In genomic region chr5:160390787-160391696, GRCh38 we compare ENCODE assay signal across 1 cellular context.
TF ChIP-seq lines count a peak whose summit lies in the region.

No MANE protein-coding gene starts in this region.

TF ChIP-seq in HepG2, 621 proteins besides CTCF, POLR2A, EP300 and RAD21:
- TF ChIP-seq, protein P1, sequence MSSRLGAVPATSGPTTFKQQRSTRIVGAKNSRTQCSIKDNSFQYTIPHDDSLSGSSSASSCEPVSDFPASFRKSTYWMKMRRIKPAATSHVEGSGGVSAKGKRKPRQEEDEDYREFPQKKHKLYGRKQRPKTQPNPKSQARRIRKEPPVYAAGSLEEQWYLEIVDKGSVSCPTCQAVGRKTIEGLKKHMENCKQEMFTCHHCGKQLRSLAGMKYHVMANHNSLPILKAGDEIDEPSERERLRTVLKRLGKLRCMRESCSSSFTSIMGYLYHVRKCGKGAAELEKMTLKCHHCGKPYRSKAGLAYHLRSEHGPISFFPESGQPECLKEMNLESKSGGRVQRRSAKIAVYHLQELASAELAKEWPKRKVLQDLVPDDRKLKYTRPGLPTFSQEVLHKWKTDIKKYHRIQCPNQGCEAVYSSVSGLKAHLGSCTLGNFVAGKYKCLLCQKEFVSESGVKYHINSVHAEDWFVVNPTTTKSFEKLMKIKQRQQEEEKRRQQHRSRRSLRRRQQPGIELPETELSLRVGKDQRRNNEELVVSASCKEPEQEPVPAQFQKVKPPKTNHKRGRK (CRISPR knock-in tag; IDR thresholded peaks at IDR 0.05): no peak
- TF ChIP-seq MAFK (conservative IDR thresholded peaks at IDR 0.05 in 1 of 2, IDR thresholded peaks at IDR 0.05 in 1 of 2; ENCODE audit: low read length in 2 of 2) (peak; percentile 62 to 77), MAFF (IDR thresholded peaks at IDR 0.05; ENCODE audit: low read depth, low read length) (peak; percentile 67; the same call in 1 of the 2 replicates), SMC3 (IDR thresholded peaks at IDR 0.05; ENCODE audit: low read length) (peak; percentile 12; the same call in 1 of the 2 replicates), STAG1 (CRISPR knock-in tag; IDR thresholded peaks at IDR 0.05) (peak; percentile 56)
